8 cellular contexts compared by ENCODE assay signal in the genomic region with DNA sequence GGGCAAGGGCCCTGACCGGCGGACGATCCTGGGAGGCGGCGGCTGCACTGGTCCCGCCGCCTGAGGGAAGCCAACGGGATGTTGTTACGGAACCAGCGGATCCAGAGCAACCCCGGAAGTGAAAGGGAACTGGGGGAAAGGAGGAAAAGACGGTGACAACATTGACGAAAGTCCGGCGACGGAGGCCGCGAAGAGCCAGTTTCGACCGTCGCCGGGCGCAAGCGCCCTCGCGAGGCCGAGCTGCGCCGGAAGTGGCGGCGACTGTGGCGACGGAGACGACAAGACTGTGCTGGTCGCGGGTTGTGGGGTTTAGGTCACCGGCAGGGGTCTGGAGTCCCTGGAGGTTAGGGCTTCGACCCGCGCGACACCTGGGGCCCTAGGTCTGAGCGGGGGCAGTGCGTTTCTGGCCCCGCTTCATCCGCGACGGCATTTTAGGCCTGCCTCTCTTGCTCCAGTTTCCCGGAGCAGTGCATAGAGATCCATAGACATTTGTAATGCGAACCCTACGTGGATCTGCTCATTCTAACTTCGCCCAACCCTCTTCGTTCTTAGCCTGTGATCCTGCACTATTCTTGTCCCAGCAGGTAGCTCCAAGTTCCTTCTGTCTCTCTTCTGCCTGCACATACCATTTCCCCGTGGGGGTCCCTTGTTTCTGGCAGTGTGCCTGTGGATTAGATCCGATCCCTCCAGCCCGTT.
DNase-seq lines count a peak whose midpoint lies in the region; ATAC-seq and TF ChIP-seq lines count a peak whose summit lies in the region.

BOD1L1 (minus strand) TSS at position 120 of the 696 bp plus-strand sequence. CDS start 138 bp downstream, outside the sequence.

- TF ChIP-seq CTCF in choroid plexus epithelial cell (conservative IDR thresholded peaks at IDR 0.05; ENCODE audit: low read depth, low read length), result peak; percentile 52

- DNase-seq in Ammon's horn (ENCODE audit: low spot score) (peak; percentile 94), NCI-H446 (lab: John Stamatoyannopoulos, UW) (peak; percentile 36 to 70), choroid plexus epithelial cell (ENCODE audit: low read depth) (peak; percentile 90)
- peak; percentile 60 to 67 for DNase-seq in activated CD4-positive, alpha-beta T cell treated with anti-CD3 and anti-CD28 coated beads for 24 hours (ENCODE audit: low read depth in 2 of 2)
- DNase-seq in stimulated activated CD4-positive, alpha-beta T cell treated with anti-CD3 and anti-CD28 coated beads, Interleukin-1b, Interleukin-23, amount 100 ng/mL, for 4 hours (ENCODE audit: low read depth in 2 of 2), result peak; percentile 57 to 73

- ATAC-seq in GM19035 (IDR thresholded peaks at IDR 0.05; ENCODE audit: unreplicated experiment) (peak; percentile 91), HG03354 (IDR thresholded peaks at IDR 0.05; ENCODE audit: poor library complexity, severe bottlenecking, unreplicated experiment) (peak; percentile 89)

- no peaks in the 10 kb centered on the region for H3K27me3 ChIP-seq in layer of hippocampus (ENCODE audit: control insufficient read depth, insufficient read depth, low read length)

- H3K4me3 ChIP-seq in choroid plexus epithelial cell (ENCODE audit: low read depth, low read length), result peak within 1 kb of the TSS; percentile 92

- peak within 1 kb of the TSS; percentile 87 for H3K27ac ChIP-seq in layer of hippocampus (ENCODE audit: low read depth, low read length)

Comparison
In these comparisons a context has a peak if more than half of its experiments do, and no peak if none do; other contexts are left out.
1. Peak in every context shown above with its lines: DNase-seq, ATAC-seq, H3K4me3 ChIP-seq and H3K27ac ChIP-seq.